18 cellular contexts compared by ENCODE assay signal in the genomic region with DNA sequence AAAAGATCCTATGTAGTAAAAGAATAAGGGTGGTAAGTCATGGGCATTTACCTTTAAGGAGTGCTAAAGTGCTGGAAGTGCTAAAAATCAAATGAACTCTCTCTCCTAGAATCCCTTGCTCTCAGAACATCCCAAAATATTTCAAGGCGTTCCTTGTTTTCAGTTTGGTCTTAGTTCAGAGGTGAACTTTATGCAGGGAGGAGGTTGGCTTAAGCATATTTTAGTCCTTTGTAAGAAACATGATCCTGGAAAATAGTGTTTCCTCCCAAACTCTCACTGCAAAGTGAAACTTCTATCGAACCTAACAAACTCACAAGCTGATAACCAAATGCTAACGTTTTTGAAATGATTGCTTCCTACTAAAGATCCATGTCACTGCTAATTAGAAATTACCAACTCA.
DNase-seq lines count a peak whose midpoint lies in the region; ATAC-seq and TF ChIP-seq lines count a peak whose summit lies in the region.
"Had no signal": no experiment of that assay in that cellular context is flagged by ENCODE, and none has a peak within 500 bp of the region (broad histone marks: within the 10 kb centered on the region; RNA-seq: fewer than 3 reads in every experiment).

No MANE protein-coding gene starts in this region.

- no peak overlapping the region for H3K4me2 ChIP-seq in Karpas-422 (ENCODE audit: low read depth, low read length, poor library complexity, severe bottlenecking)
- H3K4me2 ChIP-seq in mesenchymal stem cell (ENCODE audit: low read length, poor library complexity, severe bottlenecking): no peak overlapping the region

- peak; percentile 6 for ATAC-seq in thoracic aorta (ENCODE audit: insufficient number of reproducible peaks, low FRiP score, low read depth)
- ATAC-seq in activated CD4-positive, CD25-positive, alpha-beta regulatory T cell treated with anti-CD3 and anti-CD28 coated beads, Interleukin-2, amount 50 U/mL, for 24 hours: no peak

- H3K4me1 ChIP-seq in Karpas-422 (ENCODE audit: low read length): no peaks in the 10 kb centered on the region
- H3K4me1 ChIP-seq in mesenchymal stem cell (ENCODE audit: control insufficient read depth, insufficient read depth, low read depth, low read length): peaks cover 5% of the 10 kb centered on the region
- peaks cover 5 to 52% of the 10 kb centered on the region in 2 donors for H3K4me1 ChIP-seq in thoracic aorta (ENCODE audit: control insufficient read depth in 1 of 2, low read depth in 2 of 2)
- peaks cover 0 to 21% (median 16%) of the 10 kb centered on the region in 4 donors for H3K4me1 ChIP-seq in esophagus muscularis mucosa
- no peaks in the 10 kb centered on the region for H3K4me1 ChIP-seq in Caco-2
- H3K4me1 ChIP-seq: Peyer's patch had no signal

- H3K36me3 ChIP-seq in Karpas-422 (ENCODE audit: insufficient read depth, low read length) (no peaks in the 10 kb centered on the region), mesenchymal stem cell (ENCODE audit: control insufficient read depth in 1 of 2, insufficient read depth in 2 of 2, low read depth in 1 of 2, low read length in 2 of 2) (peaks cover 0 to 3% of the 10 kb centered on the region in 2 experiments), thoracic aorta (no peaks in the 10 kb centered on the region), esophagus muscularis mucosa (no peaks in the 10 kb centered on the region), Caco-2 (ENCODE audit: control insufficient read depth, insufficient read depth, low read length) (no peaks in the 10 kb centered on the region)
- H3K36me3 ChIP-seq: Peyer's patch had no signal

- intact Hi-C loops in esophagus muscularis mucosa (cut with DNase I) (no loop called here), Caco-2 (cut with micrococcal nuclease; ENCODE audit: unreplicated experiment) (no loop called here)

- no peak overlapping the region for H3K9ac ChIP-seq in Karpas-422 (ENCODE audit: low read length)
- peak overlapping the region; percentile 66 for H3K9ac ChIP-seq in mesenchymal stem cell (ENCODE audit: low read length)

- H3K23ac ChIP-seq in mesenchymal stem cell (ENCODE audit: low read length in 2 of 2): no peak overlapping the region

- no peaks in the 10 kb centered on the region for H3K27me3 Mint-ChIP-seq in Caco-2 (ENCODE audit: insufficient read depth, unreplicated experiment)

- WGBS in mesenchymal stem cell: 84% methylated on average over 2 of the region's 3 CpGs
- 59% methylated on average over 3 of the region's 3 CpGs for WGBS in esophagus muscularis mucosa

- no peaks in the 10 kb centered on the region for H3K27me3 ChIP-seq in Karpas-422 (ENCODE audit: low read length)
- no peaks in the 10 kb centered on the region for H3K27me3 ChIP-seq in mesenchymal stem cell (ENCODE audit: control insufficient read depth in 1 of 2, insufficient read depth in 1 of 2, low read length in 2 of 2)
- no peaks in the 10 kb centered on the region for H3K27me3 ChIP-seq in thoracic aorta (replicated peaks; ENCODE audit: insufficient read depth)
- H3K27me3 ChIP-seq in esophagus muscularis mucosa: no peaks in the 10 kb centered on the region
- H3K27me3 ChIP-seq in Caco-2 (replicated peaks; ENCODE audit: control insufficient read depth, insufficient read depth, low read length): no peaks in the 10 kb centered on the region
- H3K27me3 ChIP-seq: Peyer's patch had no signal

- DNase-seq in Karpas-422 (peak; percentile 21), coronary artery (ENCODE audit: low spot score) (no peak), mesenchymal stem cell (no peak), thoracic aorta (ENCODE audit: low spot score) (no peak), esophagus muscularis mucosa (ENCODE audit: extremely low spot score) (no peak), Caco-2 (no peak)
- DNase-seq: AML-193, DMS 273 treated with DMSO at 0.1 percent for 48 hours, DND-41, H9, NCI-H1048, NCI-H146, NCI-H2029 treated with DMSO at 0.1 percent for 48 hours, NCI-H2171, NCI-H446 treated with DMSO at 0.1 percent for 48 hours, Peyer's patch had no signal

- H4K91ac ChIP-seq in mesenchymal stem cell (ENCODE audit: low read length): no peak overlapping the region

- H3K79me1 ChIP-seq in mesenchymal stem cell (replicated peaks; ENCODE audit: low read length, poor library complexity, severe bottlenecking): peaks cover 4% of the 10 kb centered on the region

- no peaks in the 10 kb centered on the region for H3K9me2 ChIP-seq in Karpas-422 (replicated peaks; ENCODE audit: insufficient read depth, low read length)

- no peak overlapping the region for H2BK12ac ChIP-seq in mesenchymal stem cell (ENCODE audit: low read length in 2 of 2)

- CTCF ChIA-PET in Caco-2 (lab: Charles Lee): no interaction called here

- no peak overlapping the region for H4K8ac ChIP-seq in mesenchymal stem cell (ENCODE audit: low read length)

- BruUV-seq in Caco-2 (replicated peaks; lab: Mats Ljungman, UMichigan): no TSS peak

- H3K18ac ChIP-seq in mesenchymal stem cell (ENCODE audit: low read depth in 1 of 2, low read length in 2 of 2): no peak overlapping the region

- no peak overlapping the region for H2BK5ac ChIP-seq in mesenchymal stem cell (ENCODE audit: low read depth, low read length, poor library complexity, severe bottlenecking)

- no peak overlapping the region for H3K4ac ChIP-seq in mesenchymal stem cell (ENCODE audit: low read depth in 1 of 2, low read length in 2 of 2)

- no peak overlapping the region for H3K27ac Mint-ChIP-seq in Caco-2 (ENCODE audit: unreplicated experiment)
- H3K27ac Mint-ChIP-seq: H9 had no signal

- no peaks in the 10 kb centered on the region for H3K4me1 Mint-ChIP-seq in Caco-2 (ENCODE audit: low read depth, unreplicated experiment)

- H3K9me3 ChIP-seq in Karpas-422 (ENCODE audit: low read length) (no peaks in the 10 kb centered on the region), mesenchymal stem cell (ENCODE audit: control insufficient read depth, low read length) (peaks cover 10% of the 10 kb centered on the region), thoracic aorta (no peaks in the 10 kb centered on the region), esophagus muscularis mucosa (no peaks in the 10 kb centered on the region), Caco-2 (0 out of 2 replicates have a peak, but pooled peaks cover 4% of the 10 kb centered on the region)
- H3K9me3 ChIP-seq: Peyer's patch had no signal

- TF ChIP-seq POLR2A in esophagus muscularis mucosa (IDR thresholded peaks at IDR 0.05; ENCODE audit: low read depth): no peak

- H3K4me3 Mint-ChIP-seq in Caco-2 (ENCODE audit: unreplicated experiment): no peak overlapping the region
- H3K4me3 Mint-ChIP-seq: H9 had no signal

- H2BK120ac ChIP-seq in mesenchymal stem cell (ENCODE audit: low read depth, low read length): no peak overlapping the region

- no peak for TF ChIP-seq CTCF in coronary artery (IDR thresholded peaks at IDR 0.05)
- TF ChIP-seq CTCF in thoracic aorta (IDR thresholded peaks at IDR 0.05): no peak
- TF ChIP-seq CTCF in esophagus muscularis mucosa (IDR thresholded peaks at IDR 0.05): no peak
- no peak for TF ChIP-seq CTCF in Caco-2 (IDR thresholded peaks at IDR 0.05; ENCODE audit: insufficient read depth in 1 of 2, low read depth in 1 of 2, low read length in 1 of 2, severe bottlenecking in 1 of 2, unreplicated experiment in 1 of 2)

- H4K20me1 ChIP-seq in Karpas-422 (ENCODE audit: insufficient read depth, low read depth, low read length): no peaks in the 10 kb centered on the region

- no peaks in the 10 kb centered on the region for H3K9me3 Mint-ChIP-seq in Caco-2 (ENCODE audit: unreplicated experiment)

- TF ChIP-seq EP300 in esophagus muscularis mucosa (IDR thresholded peaks at IDR 0.05): no peak

- no peak overlapping the region for H3K4me3 ChIP-seq in Karpas-422 (ENCODE audit: low read length)
- peak overlapping the region; percentile 50 for H3K4me3 ChIP-seq in coronary artery
- peak overlapping the region in 1 of 2 experiments; percentile 65 for H3K4me3 ChIP-seq in mesenchymal stem cell (ENCODE audit: insufficient read depth in 1 of 2, low read depth in 1 of 2, low read length in 2 of 2)
- peak overlapping the region; percentile 59 for H3K4me3 ChIP-seq in thoracic aorta
- no peak overlapping the region for H3K4me3 ChIP-seq in esophagus muscularis mucosa
- no peak overlapping the region for H3K4me3 ChIP-seq in Caco-2 (ENCODE audit: low read depth, low read length)
- H3K4me3 ChIP-seq: Peyer's patch had no signal

- no peaks in the 10 kb centered on the region for H3K79me2 ChIP-seq in Karpas-422 (ENCODE audit: low read length)

- no peak overlapping the region for H2BK15ac ChIP-seq in mesenchymal stem cell (ENCODE audit: low read depth, poor library complexity, severe bottlenecking)

- H3K27ac ChIP-seq in Karpas-422 (ENCODE audit: low read length): no peak overlapping the region
- peak overlapping the region; percentile 59 to 78 for H3K27ac ChIP-seq in coronary artery
- H3K27ac ChIP-seq in mesenchymal stem cell (ENCODE audit: low read length, poor library complexity, severe bottlenecking): no peak overlapping the region
- H3K27ac ChIP-seq in thoracic aorta: peak overlapping the region; percentile 61 to 81
- no peak overlapping the region for H3K27ac ChIP-seq in esophagus muscularis mucosa (replicated peaks in 1 of 4)
- H3K27ac ChIP-seq: C4-2B, Peyer's patch had no signal

- H3K36me3 Mint-ChIP-seq in Caco-2 (ENCODE audit: insufficient read depth, unreplicated experiment): no peaks in the 10 kb centered on the region

- no peak overlapping the region for H2AK5ac ChIP-seq in mesenchymal stem cell (ENCODE audit: low read length, severe bottlenecking)

- POLR2A ChIA-PET in Caco-2 (lab: Charles Lee): no interaction called here

- no peak overlapping the region for H2AFZ ChIP-seq in Karpas-422 (ENCODE audit: low read length)
- H2AFZ ChIP-seq in mesenchymal stem cell (ENCODE audit: low read depth, low read length): no peak overlapping the region

- H3K14ac ChIP-seq in mesenchymal stem cell (ENCODE audit: low read length in 2 of 2): no peak overlapping the region

Comparison
In these comparisons a context has a peak if more than half of its experiments do, and no peak if none do; other contexts are left out.
1. H3K27ac ChIP-seq: peak in coronary artery (2 of 2) and thoracic aorta (2 of 2); none in Karpas-422 (single experiment), mesenchymal stem cell (single experiment) and esophagus muscularis mucosa (0 of 4).
2. H3K4me3 ChIP-seq: peak in coronary artery (single experiment) and thoracic aorta (single experiment); none in Karpas-422 (single experiment), esophagus muscularis mucosa (0 of 4) and Caco-2 (single experiment).